In the genomic region with DNA sequence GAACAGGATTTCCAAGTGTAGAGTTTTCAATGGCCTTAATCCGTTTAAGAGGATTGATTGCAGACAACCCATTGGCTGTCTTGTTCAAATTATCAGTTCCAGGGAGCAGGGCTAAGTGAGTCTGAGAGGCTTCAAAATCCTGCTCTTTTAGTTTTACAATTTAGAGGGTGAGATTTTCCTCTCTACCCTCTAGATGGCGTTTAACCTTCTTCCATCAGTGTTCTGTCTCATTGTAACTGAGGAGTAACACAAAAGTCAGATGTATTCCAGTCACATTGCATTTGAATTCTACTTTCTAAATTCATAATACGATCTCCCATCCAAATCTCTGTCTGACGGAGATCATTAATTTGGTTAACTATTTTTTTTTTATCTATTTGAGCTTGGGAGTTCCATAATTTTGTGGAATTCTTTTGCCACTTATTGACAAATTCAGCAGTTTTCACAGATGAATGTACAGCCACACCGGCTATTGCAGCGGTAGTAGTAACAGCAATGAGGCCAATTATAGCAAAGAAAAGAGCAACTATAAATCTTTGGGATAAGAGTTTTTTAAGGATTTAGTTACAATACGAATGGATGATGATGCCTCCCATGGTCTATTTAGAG, we compare ENCODE assay signal across 8 cellular contexts. TPM values are rescaled to one million over a fixed set of nuclear protein-coding genes. Genes with fewer than 3 reads are reported as not detected.
A peak's percentile ranks its signal among the peaks of the same experiment; 100 is the strongest.
DNase-seq lines count a peak whose midpoint lies in the region; ATAC-seq and TF ChIP-seq lines count a peak whose summit lies in the region.

No MANE protein-coding gene starts in this region.

- peaks cover 33% of the 10 kb centered on the region for H3K4me1 Mint-ChIP-seq in CD14-positive monocyte

- peaks cover 6 to 25% of the 10 kb centered on the region in 2 experiments; a peak in 3 of 4 replicates for H3K4me1 ChIP-seq in HCT116 (ENCODE audit: control insufficient read depth in 1 of 2, insufficient read depth in 2 of 2, low read length in 2 of 2)

- no peak; the same call in 1 of the 2 replicates for TF ChIP-seq RAD21 in HCT116 (IDR thresholded peaks at IDR 0.05; ENCODE audit: low read depth)

- CTCF ChIA-PET in HCT116 (lab: Charles Lee), result interaction anchor here (0.7 to 3.1 kb wide), 2 partner anchors 31 to 59 kb away, joined by 3 to 16 read pairs; no protein-coding TSS in a partner anchor

- BruUV-seq in HCT116 (replicated peaks; lab: Mats Ljungman, UMichigan), result no TSS peak

- H3K27ac ChIP-seq in HCT116 (ENCODE audit: low read depth, low read length) (no peak overlapping the region), VCaP (no peak overlapping the region)

- peaks cover 8 to 9% of the 10 kb centered on the region in 2 experiments; a peak in 2 of 4 replicates for H3K9me3 ChIP-seq in HCT116 (ENCODE audit: control insufficient read depth in 1 of 2, insufficient read depth in 1 of 2, low read depth in 1 of 2, low read length in 2 of 2)

- H3K79me2 ChIP-seq in HCT116 (ENCODE audit: insufficient read depth, low read length), result peaks cover 4% of the 10 kb centered on the region; the same call in 1 of the 2 replicates

- peak; percentile 76 for TF ChIP-seq CTCF in CD14-positive monocyte (IDR thresholded peaks at IDR 0.05)
- peak in 2 of 3 experiments; percentile 52 to 61; a peak in 5 of 6 replicates for TF ChIP-seq CTCF in HCT116 (IDR thresholded peaks at IDR 0.05 in 2 of 3, conservative IDR thresholded peaks at IDR 0.05 in 1 of 3; ENCODE audit: borderline replicate concordance in 1 of 3, insufficient read depth in 1 of 3, low read depth in 2 of 3, low read length in 2 of 3)
- peak; percentile 87 for TF ChIP-seq CTCF in VCaP (conservative IDR thresholded peaks at IDR 0.05)

- peaks cover 0 to 3% of the 10 kb centered on the region in 2 experiments; a peak in 1 of 4 replicates for H3K36me3 ChIP-seq in HCT116 (ENCODE audit: control insufficient read depth in 1 of 2, insufficient read depth in 2 of 2, low read length in 2 of 2)

- intact Hi-C loops in CD14-positive monocyte (cut with micrococcal nuclease) (loop anchor here (2.0 to 10.0 kb wide), 4 partner anchors 39 to 267 kb away; partner anchors contain the start of gene SIGLEC12 (in 1 of the 2)), HCT116 (cut with micrococcal nuclease) (no loop called here)

- H3K4me3 ChIP-seq in HCT116 (replicated peaks in 1 of 2; ENCODE audit: low read depth in 1 of 2, low read length in 2 of 2), result no peak overlapping the region

- H3K4me2 ChIP-seq in HCT116 (ENCODE audit: low read length), result no peak overlapping the region

- no peaks in the 10 kb centered on the region for H3K27me3 ChIP-seq in HCT116 (ENCODE audit: insufficient read depth, low read length)

- peaks cover 16 to 20% (median 19%) of the 10 kb centered on the region in 7 donors for H3K9me3 Mint-ChIP-seq in CD14-positive monocyte

- no peaks in the 10 kb centered on the region for H4K20me1 ChIP-seq in HCT116 (ENCODE audit: insufficient read depth)

- H3K4me3 Mint-ChIP-seq in CD14-positive monocyte, result no peak overlapping the region

- ATAC-seq in HCT116 (no peak), left lobe of liver (peak; percentile 50), HG03159 (IDR thresholded peaks at IDR 0.05; ENCODE audit: unreplicated experiment) (no peak), GM21447 (IDR thresholded peaks at IDR 0.05; ENCODE audit: unreplicated experiment) (no peak), GM21423 (IDR thresholded peaks at IDR 0.05; ENCODE audit: unreplicated experiment) (no peak)

- RAD21 ChIA-PET in HCT116 (lab: Charles Lee; ENCODE audit: low non-redundant PET in 1 of 2, low total read pairs in 2 of 2, uncharacterized antibody in 2 of 2, unreplicated experiment in 2 of 2), result no interaction called here

- H3K9ac ChIP-seq in HCT116 (ENCODE audit: low read length), result no peak overlapping the region

- peaks cover under 1 to 12% of the 10 kb centered on the region in 2 donors for H3K36me3 Mint-ChIP-seq in CD14-positive monocyte

- peak overlapping the region in 2 of 7 donors; percentile 37 to 63 for H3K27ac Mint-ChIP-seq in CD14-positive monocyte

- H3K27me3 Mint-ChIP-seq in CD14-positive monocyte (ENCODE audit: low read depth in 3 of 3), result peaks cover 0 to 4% (median 0%) of the 10 kb centered on the region in 3 donors

- TF ChIP-seq POLR2A in HCT116 (IDR thresholded peaks at IDR 0.05; ENCODE audit: borderline replicate concordance, extremely low read depth, insufficient read depth, insufficient read length), result no peak

- DNase-seq in CD14-positive monocyte (ENCODE audit: low spot score) (no peak), HCT116 (ENCODE audit: low read depth, low spot score) (no peak), left lobe of liver (ENCODE audit: low spot score) (no peak), amniotic stem cell (lab: John Stamatoyannopoulos, UW) (no peak)

- H3K9me2 ChIP-seq in HCT116 (ENCODE audit: insufficient read depth), result no peaks in the 10 kb centered on the region

- POLR2A ChIA-PET in HCT116 (lab: Charles Lee), result no interaction called here

- H2AFZ ChIP-seq in HCT116 (ENCODE audit: low read depth, low read length, poor library complexity, severe bottlenecking), result no peak overlapping the region

TF ChIP-seq in HCT116, 20 proteins besides CTCF, POLR2A, EP300 and RAD21:
- TF ChIP-seq ELF1 (IDR thresholded peaks at IDR 0.05; ENCODE audit: borderline replicate concordance, low read depth) (no peak), CEBPB (IDR thresholded peaks at IDR 0.05; ENCODE audit: low read depth) (no peak), EGR1 (IDR thresholded peaks at IDR 0.05; ENCODE audit: low read depth) (no peak), JUND (IDR thresholded peaks at IDR 0.05) (no peak), POLR2AphosphoS5 (IDR thresholded peaks at IDR 0.05; ENCODE audit: low read depth, low read length) (no peak), FOSL1 (IDR thresholded peaks at IDR 0.05; ENCODE audit: low read depth) (no peak), EZH2phosphoT487 (IDR thresholded peaks at IDR 0.05; ENCODE audit: borderline replicate concordance) (no peak), ATF3 (IDR thresholded peaks at IDR 0.05) (no peak), ZBTB33 (IDR thresholded peaks at IDR 0.05; ENCODE audit: extremely low read depth, insufficient replicate concordance, low read length) (no peak), SIN3A (IDR thresholded peaks at IDR 0.05; ENCODE audit: low read depth) (no peak), YY1 (IDR thresholded peaks at IDR 0.05; ENCODE audit: extremely low read depth, insufficient replicate concordance, low read depth, low read length) (no peak), ZFX (IDR thresholded peaks at IDR 0.05) (no peak), SRF (IDR thresholded peaks at IDR 0.05; ENCODE audit: low read depth) (no peak)
- TF ChIP-seq, protein P1, sequence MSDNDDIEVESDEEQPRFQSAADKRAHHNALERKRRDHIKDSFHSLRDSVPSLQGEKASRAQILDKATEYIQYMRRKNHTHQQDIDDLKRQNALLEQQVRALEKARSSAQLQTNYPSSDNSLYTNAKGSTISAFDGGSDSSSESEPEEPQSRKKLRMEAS (IDR thresholded peaks at IDR 0.05), result no peak

RNA-seq across cellular contexts. Expression of gene C19orf84, which starts 7.8 kb away (rescaled TPM):
- not detected for polyA plus RNA-seq in CD14-positive monocyte
- total RNA-seq in HCT116 (2021; ENCODE audit: unreplicated experiment), result not detected
- polyA plus RNA-seq in HCT116 (2012), result not detected in 2 replicates
- total RNA-seq in left lobe of liver, result not detected

RNA-seq across cellular contexts. Expression of gene LIM2, which starts 10.4 kb away (rescaled TPM):
- not detected for polyA plus RNA-seq in CD14-positive monocyte
- total RNA-seq in HCT116 (2021; ENCODE audit: unreplicated experiment) (not detected), left lobe of liver (not detected)
- polyA plus RNA-seq in HCT116 (2012), result not detected in 2 replicates

RNA-seq across cellular contexts. Expression of gene SIGLEC10, which starts 19.2 kb away (rescaled TPM):
- polyA plus RNA-seq in CD14-positive monocyte, result 10 to 100 TPM; 16.6 to 64.9 TPM
- not detected for total RNA-seq in HCT116 (2021; ENCODE audit: unreplicated experiment)
- 0.13 and 0.21 TPM in 2 replicates for polyA plus RNA-seq in HCT116 (2012)
- 3.2 TPM for total RNA-seq in left lobe of liver

RNA-seq across cellular contexts. Expression of gene NKG7, which starts 25.7 kb away (rescaled TPM):
- polyA plus RNA-seq in CD14-positive monocyte, result 10 to 100 TPM; 16.4 to 19.9 TPM
- total RNA-seq in HCT116 (2021; ENCODE audit: unreplicated experiment) (not detected), left lobe of liver (1.7 TPM)
- 0.10 TPM in 1 of 2 replicates, not detected in the other for polyA plus RNA-seq in HCT116 (2012)

RNA-seq across cellular contexts. Expression of gene CLDND2, which starts 29.4 kb away (rescaled TPM):
- polyA plus RNA-seq in CD14-positive monocyte, result not detected
- total RNA-seq in HCT116 (2021; ENCODE audit: unreplicated experiment) (1.8 TPM), left lobe of liver (not detected)
- 1.3 and 2.0 TPM in 2 replicates for polyA plus RNA-seq in HCT116 (2012)
